ENCODE assay signal across 2 cellular contexts in the genomic region with DNA sequence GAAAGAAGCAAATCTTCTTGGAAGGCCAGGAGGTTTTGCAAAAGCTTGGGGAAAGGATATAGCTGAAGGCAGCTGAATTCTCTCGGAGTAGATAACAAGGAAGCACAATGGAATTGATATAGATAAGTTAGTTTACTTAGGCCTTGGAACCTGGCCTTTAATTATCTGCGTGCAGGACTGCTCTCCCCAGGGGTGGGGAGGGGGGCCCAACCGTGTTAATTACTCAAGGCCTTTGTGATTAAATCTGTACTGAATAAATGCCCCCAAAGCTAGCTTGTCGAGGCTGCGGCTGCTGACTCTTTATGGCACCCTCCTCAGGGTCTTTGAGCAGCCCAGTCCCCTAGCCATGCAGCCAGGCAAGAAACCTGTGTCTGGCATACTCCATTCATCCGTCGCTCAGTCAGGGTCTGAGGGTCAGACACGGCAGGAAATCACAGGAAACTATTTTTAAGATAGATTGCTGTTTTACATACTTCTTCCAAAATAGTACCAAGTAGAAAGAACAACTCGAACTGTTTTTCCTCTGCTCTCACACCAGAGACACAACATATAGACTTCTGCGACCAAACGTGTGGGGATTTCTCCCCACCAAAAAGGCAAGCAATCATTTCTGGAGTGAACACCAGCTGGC.
A peak's percentile ranks its signal among the peaks of the same experiment; 100 is the strongest.
TF ChIP-seq lines count a peak whose summit lies in the region.

No MANE protein-coding gene starts in this region.

TF ChIP-seq in liver, 16 proteins besides CTCF, POLR2A, EP300 and RAD21:
- TF ChIP-seq NR2F2 (IDR thresholded peaks at IDR 0.05) = peak; percentile 9
- TF ChIP-seq FOXA1 (IDR thresholded peaks at IDR 0.05) = no peak
TF ChIP-seq in liver: peak in this region for 1.

TF ChIP-seq in HepG2, 621 proteins besides CTCF, POLR2A, EP300 and RAD21:
- TF ChIP-seq MTA1 (CRISPR knock-in tag; IDR thresholded peaks at IDR 0.05; ENCODE audit: borderline replicate concordance) (no peak), SOX13 (IDR thresholded peaks at IDR 0.05) (no peak), SOX13 (CRISPR knock-in tag; conservative IDR thresholded peaks at IDR 0.05 in 1 of 2, IDR thresholded peaks at IDR 0.05 in 1 of 2) (0 out of 4 replicates have a peak, but pooled peaks of 1 of the 2 experiments have one; percentile 9)
